ENCODE assay signal across 7 cellular contexts in genomic region chr5:115227281-115227680, GRCh38.
"Had no signal": no experiment of that assay in that cellular context is flagged by ENCODE, and none has a peak within 500 bp of the region (broad histone marks: within the 10 kb centered on the region; RNA-seq: fewer than 3 reads in every experiment).

No MANE protein-coding gene starts in this region.

- ATAC-seq: GM23338 had no signal

- H3K4me3 ChIP-seq: GM23338 had no signal

- H3K4me1 Mint-ChIP-seq: GM23338, H9 had no signal

- H3K27ac Mint-ChIP-seq: GM23338, H9 had no signal

- H3K9me3 Mint-ChIP-seq: GM23338, H9 had no signal

- H3K4me3 Mint-ChIP-seq: GM23338, H9 had no signal

- DNase-seq: H9, HCEC 1CT, IMR-90 had no signal

- FAIRE-seq: H1, H54, HTR-8/SVneo had no signal
